ENCODE assay signal across 1 cellular context in genomic region chr19:48755787-48756674, GRCh38.
TF ChIP-seq lines count a peak whose summit lies in the region.

No MANE protein-coding gene starts in this region.

TF ChIP-seq in GM23338, 12 proteins besides CTCF, POLR2A, EP300 and RAD21:
- TF ChIP-seq EZH2 (IDR thresholded peaks at IDR 0.05; ENCODE audit: low read depth, unreplicated experiment), result no peak
- no peak for TF ChIP-seq POLR2AphosphoS5 (IDR thresholded peaks at IDR 0.05; ENCODE audit: low read depth)
- TF ChIP-seq JUNB (IDR thresholded peaks at IDR 0.05; ENCODE audit: unreplicated experiment), result no peak
- no peak for TF ChIP-seq CREB1 (CRISPR knock-in tag; IDR thresholded peaks at IDR 0.05; ENCODE audit: low read depth)
- TF ChIP-seq EZH2phosphoT487 (IDR thresholded peaks at IDR 0.05; ENCODE audit: unreplicated experiment), result no peak
- TF ChIP-seq REST (IDR thresholded peaks at IDR 0.05; ENCODE audit: unreplicated experiment), result no peak
- TF ChIP-seq ETS1 (IDR thresholded peaks at IDR 0.05), result no peak
- TF ChIP-seq ZNF462 (CRISPR knock-in tag; IDR thresholded peaks at IDR 0.05), result no peak
